Comparison of ENCODE assay signal across 22 cellular contexts in genomic region chr1:52913014-52913413, GRCh38.
"Had no signal": no experiment of that assay in that cellular context is flagged by ENCODE, and none has a peak within 500 bp of the region (broad histone marks: within the 10 kb centered on the region; RNA-seq: fewer than 3 reads in every experiment).

No MANE protein-coding gene starts in this region.

- FAIRE-seq: RCC 7860, TTC549 had no signal

- H3K27me3 Mint-ChIP-seq: activated naive CD4-positive, alpha-beta T cell treated with anti-CD3 and anti-CD28 coated beads, Interleukin-2, amount 10 ng/mL, durations not matched to agents 7 days and 5 days; activated naive CD8-positive, alpha-beta T cell treated with anti-CD3 and anti-CD28 coated beads, Interleukin-2, amount 10 ng/mL, durations not matched to agents 7 days and 5 days had no signal

- DNase-seq: activated CD4-positive, alpha-beta T cell treated with anti-CD3 and anti-CD28 coated beads, Interleukin-2, amount 50 U/mL, for 4 hours; activated CD8-positive, alpha-beta T cell treated with anti-CD3 and anti-CD28 coated beads, Interleukin-2, amount 10 ng/mL, durations not matched to agents 7 days and 5 days; activated gamma-delta T cell treated with Interleukin-2 at 50 U/mL for 16 hours; activated naive CD4-positive, alpha-beta T cell treated with anti-CD3 and anti-CD28 coated beads, Interleukin-2, amount 10 ng/mL, durations not matched to agents 7 days and 5 days; activated naive CD8-positive, alpha-beta T cell treated with anti-CD3 and anti-CD28 coated beads, Interleukin-2, amount 10 ng/mL, durations not matched to agents 7 days and 5 days; anterior cingulate cortex; cerebellar nuclear complex; NCI-H1092; NCI-H1417; NCI-H1694; NCI-H2029 treated with DMSO at 0.1 percent for 48 hours; NCI-H345; NCI-H510A; NCI-H526 treated with DMSO at 0.1 percent for 48 hours; SHP77; T1000 had no signal

- H3K4me1 Mint-ChIP-seq: activated naive CD4-positive, alpha-beta T cell treated with anti-CD3 and anti-CD28 coated beads, Interleukin-2, amount 10 ng/mL, durations not matched to agents 7 days and 5 days; activated naive CD8-positive, alpha-beta T cell treated with anti-CD3 and anti-CD28 coated beads, Interleukin-2, amount 10 ng/mL, durations not matched to agents 7 days and 5 days had no signal

- H3K4me3 ChIP-seq: adrenal gland had no signal

- H3K9me3 ChIP-seq: adrenal gland had no signal

- H3K27ac Mint-ChIP-seq: activated CD8-positive, alpha-beta T cell treated with anti-CD3 and anti-CD28 coated beads, Interleukin-2, amount 10 ng/mL, durations not matched to agents 7 days and 5 days; activated naive CD4-positive, alpha-beta T cell treated with anti-CD3 and anti-CD28 coated beads, Interleukin-2, amount 10 ng/mL, durations not matched to agents 7 days and 5 days; activated naive CD8-positive, alpha-beta T cell treated with anti-CD3 and anti-CD28 coated beads, Interleukin-2, amount 10 ng/mL, durations not matched to agents 7 days and 5 days; activated T-helper 2 cell treated with anti-CD3 and anti-CD28 coated beads, Interferon-gamma antibody, Interleukin-2, Interleukin-4, amounts not matched to agents 10 μg/mL and 5 μg/mL and 100 μg/mL, durations not matched to agents 14 hours and 24 hours and 36 hours had no signal

- H3K27me3 ChIP-seq: adrenal gland had no signal

- ATAC-seq: activated CD4-positive, CD25-positive, alpha-beta regulatory T cell treated with anti-CD3 and anti-CD28 coated beads, Interleukin-2, amount 50 U/mL, for 24 hours; activated CD8-positive, alpha-beta T cell treated with anti-CD3 and anti-CD28 coated beads, Interleukin-2, amount 10 ng/mL, durations not matched to agents 7 days and 5 days had no signal

- H3K4me3 Mint-ChIP-seq: activated CD8-positive, alpha-beta T cell treated with anti-CD3 and anti-CD28 coated beads, Interleukin-2, amount 10 ng/mL, durations not matched to agents 7 days and 5 days; activated naive CD4-positive, alpha-beta T cell treated with anti-CD3 and anti-CD28 coated beads, Interleukin-2, amount 10 ng/mL, durations not matched to agents 7 days and 5 days; activated naive CD8-positive, alpha-beta T cell treated with anti-CD3 and anti-CD28 coated beads, Interleukin-2, amount 10 ng/mL, durations not matched to agents 7 days and 5 days had no signal

- H3K27ac ChIP-seq: adrenal gland, VCaP had no signal

- H3K36me3 ChIP-seq: adrenal gland had no signal

- H3K9me3 Mint-ChIP-seq: activated naive CD4-positive, alpha-beta T cell treated with anti-CD3 and anti-CD28 coated beads, Interleukin-2, amount 10 ng/mL, durations not matched to agents 7 days and 5 days; activated naive CD8-positive, alpha-beta T cell treated with anti-CD3 and anti-CD28 coated beads, Interleukin-2, amount 10 ng/mL, durations not matched to agents 7 days and 5 days; activated T-helper 2 cell treated with anti-CD3 and anti-CD28 coated beads, Interferon-gamma antibody, Interleukin-2, Interleukin-4, amounts not matched to agents 10 μg/mL and 5 μg/mL and 100 μg/mL, durations not matched to agents 14 hours and 24 hours and 36 hours had no signal

- H3K36me3 Mint-ChIP-seq: activated naive CD4-positive, alpha-beta T cell treated with anti-CD3 and anti-CD28 coated beads, Interleukin-2, amount 10 ng/mL, durations not matched to agents 7 days and 5 days; activated naive CD8-positive, alpha-beta T cell treated with anti-CD3 and anti-CD28 coated beads, Interleukin-2, amount 10 ng/mL, durations not matched to agents 7 days and 5 days had no signal
